ENCODE assay signal across 9 cellular contexts in genomic region chr3:52022323-52023100, GRCh38. TPM values are rescaled to one million over a fixed set of nuclear protein-coding genes. Genes with fewer than 3 reads are reported as not detected.
DNase-seq lines count a peak whose midpoint lies in the region; ATAC-seq and TF ChIP-seq lines count a peak whose summit lies in the region.
"Had no signal": no experiment of that assay in that cellular context is flagged by ENCODE, and none has a peak within 500 bp of the region (broad histone marks: within the 10 kb centered on the region; RNA-seq: fewer than 3 reads in every experiment).

No MANE protein-coding gene starts in this region.

- no peaks in the 10 kb centered on the region for H3K36me3 Mint-ChIP-seq in HFFc6 (ENCODE audit: low read depth)

- peak overlapping the region; percentile 69 for H3K27ac Mint-ChIP-seq in HFFc6
- H3K27ac Mint-ChIP-seq in stimulated activated naive CD8-positive, alpha-beta T cell treated with anti-CD3 and anti-CD28 coated beads, Interleukin-15, amount 100 ng/mL, for 72 hours = no peak overlapping the region
- H3K27ac Mint-ChIP-seq: activated T-helper 2 cell treated with anti-CD3 and anti-CD28 coated beads, Interferon-gamma antibody, Interleukin-2, Interleukin-4, amounts not matched to agents 10 μg/mL and 5 μg/mL and 100 μg/mL, durations not matched to agents 14 hours and 24 hours and 36 hours; T-helper 2 cell treated with Interferon-gamma antibody and Interleukin-4, amounts not matched to agents 5 μg/mL and 100 μg/mL, for 36 hours had no signal

- no peaks in the 10 kb centered on the region for H3K9me3 Mint-ChIP-seq in HFFc6
- no peaks in the 10 kb centered on the region for H3K9me3 Mint-ChIP-seq in stimulated activated naive CD8-positive, alpha-beta T cell treated with anti-CD3 and anti-CD28 coated beads, Interleukin-15, amount 100 ng/mL, for 72 hours
- H3K9me3 Mint-ChIP-seq: activated T-helper 2 cell treated with anti-CD3 and anti-CD28 coated beads, Interferon-gamma antibody, Interleukin-2, Interleukin-4, amounts not matched to agents 10 μg/mL and 5 μg/mL and 100 μg/mL, durations not matched to agents 14 hours and 24 hours and 36 hours; T-helper 2 cell treated with Interferon-gamma antibody and Interleukin-4, amounts not matched to agents 5 μg/mL and 100 μg/mL, for 36 hours had no signal

- DNase-seq in HFFc6 (peak; percentile 48), caudate nucleus (lab: John Stamatoyannopoulos, UW) (peak in 21 of 61 donors; percentile 17 to 86 (median 43)), occipital lobe (lab: John Stamatoyannopoulos, UW) (peak; percentile 42), cerebellar nuclear complex (lab: John Stamatoyannopoulos, UW) (no peak)
- DNase-seq in stimulated activated naive CD8-positive, alpha-beta T cell treated with anti-CD3 and anti-CD28 coated beads, Interleukin-15, amount 100 ng/mL, for 72 hours = no peak
- DNase-seq: NCI-H187 treated with DMSO at 0.1 percent for 48 hours had no signal

- H3K4me3 Mint-ChIP-seq in HFFc6 = no peak overlapping the region
- H3K4me3 Mint-ChIP-seq in stimulated activated naive CD8-positive, alpha-beta T cell treated with anti-CD3 and anti-CD28 coated beads, Interleukin-15, amount 100 ng/mL, for 72 hours = no peak overlapping the region
- H3K4me3 Mint-ChIP-seq: T-helper 2 cell treated with Interferon-gamma antibody and Interleukin-4, amounts not matched to agents 5 μg/mL and 100 μg/mL, for 36 hours had no signal

- H3K27ac ChIP-seq in caudate nucleus (ENCODE audit: low read depth, low read length) = peak overlapping the region; percentile 23

- no peak for TF ChIP-seq CTCF in HFFc6 (IDR thresholded peaks at IDR 0.05)

- no peak for ATAC-seq in stimulated activated naive CD8-positive, alpha-beta T cell treated with anti-CD3 and anti-CD28 coated beads, Interleukin-15, amount 100 ng/mL, for 72 hours
- ATAC-seq in GM18873 (IDR thresholded peaks at IDR 0.05; ENCODE audit: low FRiP score, unreplicated experiment) = no peak

- no peaks in the 10 kb centered on the region; the same call in 1 of the 2 replicates for H3K27me3 Mint-ChIP-seq in HFFc6 (ENCODE audit: insufficient read depth)
- H3K27me3 Mint-ChIP-seq in stimulated activated naive CD8-positive, alpha-beta T cell treated with anti-CD3 and anti-CD28 coated beads, Interleukin-15, amount 100 ng/mL, for 72 hours = no peaks in the 10 kb centered on the region

- H3K4me1 Mint-ChIP-seq in HFFc6 (ENCODE audit: low read depth) = peaks cover 30% of the 10 kb centered on the region
- no peaks in the 10 kb centered on the region for H3K4me1 Mint-ChIP-seq in stimulated activated naive CD8-positive, alpha-beta T cell treated with anti-CD3 and anti-CD28 coated beads, Interleukin-15, amount 100 ng/mL, for 72 hours

RNA-seq across cellular contexts. Expression of gene RPL29, which starts 26.8 kb away (rescaled TPM):
- 1,000 to 10,000 TPM; 1,011 to 1,270 (median 1,111) TPM for total RNA-seq in HFFc6 (2021; fragmentation: NEBNext Ultra II Directional; extraction: Animal tissue kit (Norgen Biotek cat#: 25700))
- 778 TPM for total RNA-seq in occipital lobe

RNA-seq across cellular contexts. Expression of gene DUSP7, which starts 33.9 kb away (rescaled TPM):
- 10 to 100 TPM; 31.7 to 43.3 (median 37.4) TPM for total RNA-seq in HFFc6 (2021; fragmentation: NEBNext Ultra II Directional; extraction: Animal tissue kit (Norgen Biotek cat#: 25700))
- 10.8 TPM for total RNA-seq in occipital lobe

RNA-seq across cellular contexts. Expression of gene ACY1, which starts 39.2 kb away (rescaled TPM):
- total RNA-seq in HFFc6 (2021; fragmentation: NEBNext Ultra II Directional; extraction: Animal tissue kit (Norgen Biotek cat#: 25700)) = 10 to 100 TPM; 40.0 to 49.2 (median 41.5) TPM
- 2.8 TPM for total RNA-seq in occipital lobe

RNA-seq across cellular contexts. Expression of gene ABHD14A, which starts 47.6 kb away (rescaled TPM):
- total RNA-seq in HFFc6 (2021; fragmentation: NEBNext Ultra II Directional; extraction: Animal tissue kit (Norgen Biotek cat#: 25700)) = 10 to 100 TPM; 10.5 to 13.2 (median 11.0) TPM
- total RNA-seq in occipital lobe = 20.6 TPM

RNA-seq across cellular contexts. Expression of gene ABHD14B, which starts 48.7 kb away (rescaled TPM):
- total RNA-seq in HFFc6 (2021; fragmentation: NEBNext Ultra II Directional; extraction: Animal tissue kit (Norgen Biotek cat#: 25700)) = 10 to 100 TPM; 29.6 to 39.3 (median 33.9) TPM
- 1.9 TPM for total RNA-seq in occipital lobe

Comparison
In these comparisons a context has a peak if more than half of its experiments do, and no peak if none do; other contexts are left out.
1. DNase-seq: peak in HFFc6 (single experiment) and occipital lobe (single experiment); none in stimulated activated naive CD8-positive, alpha-beta T cell treated with anti-CD3 and anti-CD28 coated beads, Interleukin-15, amount 100 ng/mL, for 72 hours (0 of 2) and cerebellar nuclear complex (0 of 2).
2. RNA of gene ACY1, which starts 39.2 kb away (total RNA-seq): 40.0 to 49.2 TPM in HFFc6; 2.8 TPM in occipital lobe (single experiment); every median in the first group is over 10 times any median in the second.